Comparison of ENCODE assay signal across 1 cellular context in genomic region chr2:73256618-73256922, GRCh38.
TF ChIP-seq lines count a peak whose summit lies in the region.

No MANE protein-coding gene starts in this region.

TF ChIP-seq in HepG2, 621 proteins besides CTCF, POLR2A, EP300 and RAD21:
- no peak for TF ChIP-seq ZBTB14 (CRISPR knock-in tag; IDR thresholded peaks at IDR 0.05)
- no peak for TF ChIP-seq PHF5A (CRISPR knock-in tag; IDR thresholded peaks at IDR 0.05; ENCODE audit: low read depth, unreplicated experiment)
- no peak for TF ChIP-seq PHB2 (IDR thresholded peaks at IDR 0.05; ENCODE audit: partially characterized antibody)
- TF ChIP-seq AKAP8 (CRISPR knock-in tag; IDR thresholded peaks at IDR 0.05): 0 out of 2 replicates have a peak, but pooled peaks have one; percentile 68
- no peak for TF ChIP-seq REST (IDR thresholded peaks at IDR 0.05; ENCODE audit: borderline replicate concordance in 1 of 2, low read depth in 1 of 2, low read length in 2 of 2)
- no peak for TF ChIP-seq ZNF484 (CRISPR knock-in tag; IDR thresholded peaks at IDR 0.05; ENCODE audit: borderline replicate concordance, low read depth)
